Comparison of ENCODE assay signal across 1 cellular context in the genomic region with DNA sequence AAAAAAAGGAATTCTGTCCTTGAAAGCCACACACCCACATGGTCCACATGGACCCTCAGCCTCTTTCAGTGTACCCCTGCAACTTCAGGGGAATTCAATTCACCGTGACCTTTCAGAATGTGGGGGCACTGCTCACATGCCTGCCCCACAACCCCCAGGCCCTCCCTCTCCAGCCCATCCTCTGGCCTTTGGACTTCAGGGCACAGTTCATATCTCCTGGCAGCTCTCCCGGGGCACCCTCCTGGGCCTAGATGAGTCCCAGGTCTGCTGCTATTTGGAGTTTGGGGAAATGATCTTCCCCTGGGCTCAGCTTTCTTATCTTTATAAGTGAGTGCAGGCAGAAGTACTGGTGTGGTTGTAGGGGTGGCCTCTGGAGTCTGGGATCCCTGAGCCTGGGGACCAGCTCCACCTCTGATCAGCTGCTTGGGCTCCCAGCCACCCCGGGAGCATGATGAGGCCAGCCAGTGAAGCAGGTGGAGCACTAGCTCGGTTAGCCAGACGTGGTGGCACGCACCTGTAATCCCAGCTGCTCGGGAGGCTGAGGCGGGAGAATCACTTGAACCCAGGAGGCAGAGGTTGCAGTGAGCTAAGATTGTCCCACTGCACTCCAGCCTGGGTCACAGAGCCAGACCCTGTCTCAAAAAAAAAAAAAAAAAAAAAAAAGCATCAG.
TF ChIP-seq lines count a peak whose summit lies in the region.

No MANE protein-coding gene starts in this region.

TF ChIP-seq in HepG2, 621 proteins besides CTCF, POLR2A, EP300 and RAD21:
- TF ChIP-seq POLR2G (IDR thresholded peaks at IDR 0.05; ENCODE audit: low read depth, low read length) = no peak
- TF ChIP-seq, protein P1, sequence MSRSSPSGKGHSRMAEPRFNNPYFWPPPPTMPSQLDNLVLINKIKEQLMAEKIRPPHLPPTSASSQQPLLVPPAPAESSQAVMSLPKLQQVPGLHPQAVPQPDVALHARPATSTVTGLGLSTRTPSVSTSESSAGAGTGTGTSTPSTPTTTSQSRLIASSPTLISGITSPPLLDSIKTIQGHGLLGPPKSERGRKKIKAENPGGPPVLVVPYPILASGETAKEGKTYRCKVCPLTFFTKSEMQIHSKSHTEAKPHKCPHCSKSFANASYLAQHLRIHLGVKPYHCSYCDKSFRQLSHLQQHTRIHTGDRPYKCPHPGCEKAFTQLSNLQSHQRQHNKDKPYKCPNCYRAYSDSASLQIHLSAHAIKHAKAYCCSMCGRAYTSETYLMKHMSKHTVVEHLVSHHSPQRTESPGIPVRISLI (CRISPR knock-in tag; IDR thresholded peaks at IDR 0.05; ENCODE audit: borderline replicate concordance) = peak; percentile 11; the same call in 1 of the 2 replicates
- TF ChIP-seq, protein P2, sequence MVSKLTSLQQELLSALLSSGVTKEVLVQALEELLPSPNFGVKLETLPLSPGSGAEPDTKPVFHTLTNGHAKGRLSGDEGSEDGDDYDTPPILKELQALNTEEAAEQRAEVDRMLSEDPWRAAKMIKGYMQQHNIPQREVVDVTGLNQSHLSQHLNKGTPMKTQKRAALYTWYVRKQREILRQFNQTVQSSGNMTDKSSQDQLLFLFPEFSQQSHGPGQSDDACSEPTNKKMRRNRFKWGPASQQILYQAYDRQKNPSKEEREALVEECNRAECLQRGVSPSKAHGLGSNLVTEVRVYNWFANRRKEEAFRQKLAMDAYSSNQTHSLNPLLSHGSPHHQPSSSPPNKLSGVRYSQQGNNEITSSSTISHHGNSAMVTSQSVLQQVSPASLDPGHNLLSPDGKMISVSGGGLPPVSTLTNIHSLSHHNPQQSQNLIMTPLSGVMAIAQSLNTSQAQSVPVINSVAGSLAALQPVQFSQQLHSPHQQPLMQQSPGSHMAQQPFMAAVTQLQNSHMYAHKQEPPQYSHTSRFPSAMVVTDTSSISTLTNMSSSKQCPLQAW (CRISPR knock-in tag; IDR thresholded peaks at IDR 0.05) = no peak
- TF ChIP-seq ZIK1 (CRISPR knock-in tag; IDR thresholded peaks at IDR 0.05; ENCODE audit: borderline replicate concordance, low read depth) = no peak
- TF ChIP-seq LBX2 (CRISPR knock-in tag; IDR thresholded peaks at IDR 0.05; ENCODE audit: borderline replicate concordance) = no peak
- TF ChIP-seq HDAC2 (CRISPR knock-in tag; IDR thresholded peaks at IDR 0.05) = no peak
- TF ChIP-seq CENPX (CRISPR knock-in tag; IDR thresholded peaks at IDR 0.05) = no peak
- peak; percentile 8; the same call in 1 of the 2 replicates for TF ChIP-seq TFAP4 (IDR thresholded peaks at IDR 0.05; ENCODE audit: borderline replicate concordance, low read depth)
- TF ChIP-seq ZBTB20 (CRISPR knock-in tag; IDR thresholded peaks at IDR 0.05; ENCODE audit: borderline replicate concordance, low read depth) = no peak
- no peak for TF ChIP-seq EED (CRISPR knock-in tag; IDR thresholded peaks at IDR 0.05)
- TF ChIP-seq NR2F6 (IDR thresholded peaks at IDR 0.05) = peak; percentile 61; the same call in 1 of the 2 replicates
- peak; percentile 66 for TF ChIP-seq NR2F6 (CRISPR knock-in tag; IDR thresholded peaks at IDR 0.05)
- peak; percentile 66; the same call in 1 of the 2 replicates for TF ChIP-seq ZNF460 (CRISPR knock-in tag; IDR thresholded peaks at IDR 0.05; ENCODE audit: borderline replicate concordance)
- no peak for TF ChIP-seq ZNF432 (CRISPR knock-in tag; IDR thresholded peaks at IDR 0.05; ENCODE audit: borderline replicate concordance)
- TF ChIP-seq CHD2 (IDR thresholded peaks at IDR 0.05; ENCODE audit: low read depth, low read length) = no peak
- no peak for TF ChIP-seq LCORL (IDR thresholded peaks at IDR 0.05)
- peak; percentile 89 for TF ChIP-seq LCORL (CRISPR knock-in tag; IDR thresholded peaks at IDR 0.05)
- TF ChIP-seq KLF16 (CRISPR knock-in tag; IDR thresholded peaks at IDR 0.05) = no peak
- TF ChIP-seq NR2F1 (CRISPR knock-in tag; IDR thresholded peaks at IDR 0.05) = peak in 1 of 2 experiments; percentile 46; a peak in 1 of 4 replicates
- peak; percentile 70 for TF ChIP-seq PATZ1 (CRISPR knock-in tag; IDR thresholded peaks at IDR 0.05)
- TF ChIP-seq NBN (conservative IDR thresholded peaks at IDR 0.05) = no peak
- TF ChIP-seq ZNF263 (CRISPR knock-in tag; IDR thresholded peaks at IDR 0.05) = peak; percentile 41; the same call in 1 of the 2 replicates
- TF ChIP-seq ZNF598 (CRISPR knock-in tag; IDR thresholded peaks at IDR 0.05; ENCODE audit: borderline replicate concordance) = no peak
- TF ChIP-seq HNF4G (IDR thresholded peaks at IDR 0.05; ENCODE audit: borderline replicate concordance, low read depth, low read length) = peak; percentile 74
- TF ChIP-seq HNF4G (CRISPR knock-in tag; IDR thresholded peaks at IDR 0.05; ENCODE audit: borderline replicate concordance, low read depth) = peak; percentile 41; the same call in 1 of the 2 replicates
- TF ChIP-seq NCOA5 (CRISPR knock-in tag; IDR thresholded peaks at IDR 0.05) = no peak
- no peak for TF ChIP-seq RNF219 (CRISPR knock-in tag; IDR thresholded peaks at IDR 0.05)
- 0 out of 2 replicates have a peak, but pooled peaks have one; percentile 36 for TF ChIP-seq ESRRA (CRISPR knock-in tag; IDR thresholded peaks at IDR 0.05; ENCODE audit: low read depth)
- no peak for TF ChIP-seq IKZF4 (CRISPR knock-in tag; IDR thresholded peaks at IDR 0.05; ENCODE audit: borderline replicate concordance, low read depth, not compliant biosample characterization)
- no peak for TF ChIP-seq GPN1 (CRISPR knock-in tag; IDR thresholded peaks at IDR 0.05; ENCODE audit: borderline replicate concordance)
- TF ChIP-seq ZNF556 (CRISPR knock-in tag; IDR thresholded peaks at IDR 0.05; ENCODE audit: borderline replicate concordance) = no peak
- TF ChIP-seq ZNF724P (CRISPR knock-in tag; IDR thresholded peaks at IDR 0.05; ENCODE audit: borderline replicate concordance) = no peak
- peak; percentile 88 for TF ChIP-seq HNF4A (CRISPR knock-in tag; IDR thresholded peaks at IDR 0.05)
- TF ChIP-seq ZBTB7B (CRISPR knock-in tag; IDR thresholded peaks at IDR 0.05) = 0 out of 2 replicates have a peak, but pooled peaks have one; percentile 45
- 0 out of 2 replicates have a peak, but pooled peaks have one; percentile 16 for TF ChIP-seq ZMYM4 (CRISPR knock-in tag; IDR thresholded peaks at IDR 0.05)
- TF ChIP-seq, protein P3, sequence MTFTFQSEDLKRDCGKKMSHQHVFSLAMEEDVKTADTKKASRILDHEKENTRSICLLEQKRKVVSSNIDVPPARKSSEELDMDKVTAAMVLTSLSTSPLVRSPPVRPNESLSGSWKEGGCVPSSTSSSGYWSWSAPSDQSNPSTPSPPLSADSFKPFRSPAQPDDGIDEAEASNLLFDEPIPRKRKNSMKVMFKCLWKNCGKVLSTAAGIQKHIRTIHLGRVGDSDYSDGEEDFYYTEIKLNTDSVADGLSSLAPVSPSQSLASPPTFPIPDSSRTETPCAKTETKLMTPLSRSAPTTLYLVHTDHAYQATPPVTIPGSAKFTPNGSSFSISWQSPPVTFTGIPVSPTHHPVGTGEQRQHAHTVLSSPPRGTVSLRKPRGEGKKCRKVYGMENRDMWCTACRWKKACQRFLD (CRISPR knock-in tag; IDR thresholded peaks at IDR 0.05; ENCODE audit: borderline replicate concordance) = no peak
- TF ChIP-seq ZFX (CRISPR knock-in tag; IDR thresholded peaks at IDR 0.05; ENCODE audit: low read depth) = no peak
- TF ChIP-seq PRMT3 (CRISPR knock-in tag; IDR thresholded peaks at IDR 0.05; ENCODE audit: borderline replicate concordance, low read depth) = no peak
- TF ChIP-seq CENPBD1 (CRISPR knock-in tag; IDR thresholded peaks at IDR 0.05; ENCODE audit: borderline replicate concordance, low read depth) = no peak
- TF ChIP-seq NCOR1 (IDR thresholded peaks at IDR 0.05; ENCODE audit: borderline replicate concordance, low read length) = peak; percentile 86; the same call in 1 of the 2 replicates
- TF ChIP-seq, protein P4, sequence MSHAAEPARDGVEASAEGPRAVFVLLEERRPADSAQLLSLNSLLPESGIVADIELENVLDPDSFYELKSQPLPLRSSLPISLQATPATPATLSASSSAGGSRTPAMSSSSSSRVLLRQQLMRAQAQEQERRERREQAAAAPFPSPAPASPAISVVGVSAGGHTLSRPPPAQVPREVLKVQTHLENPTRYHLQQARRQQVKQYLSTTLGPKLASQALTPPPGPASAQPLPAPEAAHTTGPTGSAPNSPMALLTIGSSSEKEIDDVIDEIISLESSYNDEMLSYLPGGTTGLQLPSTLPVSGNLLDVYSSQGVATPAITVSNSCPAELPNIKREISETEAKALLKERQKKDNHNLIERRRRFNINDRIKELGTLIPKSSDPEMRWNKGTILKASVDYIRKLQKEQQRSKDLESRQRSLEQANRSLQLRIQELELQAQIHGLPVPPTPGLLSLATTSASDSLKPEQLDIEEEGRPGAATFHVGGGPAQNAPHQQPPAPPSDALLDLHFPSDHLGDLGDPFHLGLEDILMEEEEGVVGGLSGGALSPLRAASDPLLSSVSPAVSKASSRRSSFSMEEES (CRISPR knock-in tag; IDR thresholded peaks at IDR 0.05) = no peak
- no peak for TF ChIP-seq MXD1 (CRISPR knock-in tag; IDR thresholded peaks at IDR 0.05)
- 0 out of 2 replicates have a peak, but pooled peaks have one; percentile 15 for TF ChIP-seq MAZ (IDR thresholded peaks at IDR 0.05; ENCODE audit: borderline replicate concordance, low read depth, low read length)
- no peak for TF ChIP-seq MAZ (CRISPR knock-in tag; IDR thresholded peaks at IDR 0.05; ENCODE audit: low read depth)
- no peak for TF ChIP-seq ZNF333 (CRISPR knock-in tag; IDR thresholded peaks at IDR 0.05; ENCODE audit: borderline replicate concordance)
- peak; percentile 57 for TF ChIP-seq PHF21A (CRISPR knock-in tag; IDR thresholded peaks at IDR 0.05)
